In the genomic region with DNA sequence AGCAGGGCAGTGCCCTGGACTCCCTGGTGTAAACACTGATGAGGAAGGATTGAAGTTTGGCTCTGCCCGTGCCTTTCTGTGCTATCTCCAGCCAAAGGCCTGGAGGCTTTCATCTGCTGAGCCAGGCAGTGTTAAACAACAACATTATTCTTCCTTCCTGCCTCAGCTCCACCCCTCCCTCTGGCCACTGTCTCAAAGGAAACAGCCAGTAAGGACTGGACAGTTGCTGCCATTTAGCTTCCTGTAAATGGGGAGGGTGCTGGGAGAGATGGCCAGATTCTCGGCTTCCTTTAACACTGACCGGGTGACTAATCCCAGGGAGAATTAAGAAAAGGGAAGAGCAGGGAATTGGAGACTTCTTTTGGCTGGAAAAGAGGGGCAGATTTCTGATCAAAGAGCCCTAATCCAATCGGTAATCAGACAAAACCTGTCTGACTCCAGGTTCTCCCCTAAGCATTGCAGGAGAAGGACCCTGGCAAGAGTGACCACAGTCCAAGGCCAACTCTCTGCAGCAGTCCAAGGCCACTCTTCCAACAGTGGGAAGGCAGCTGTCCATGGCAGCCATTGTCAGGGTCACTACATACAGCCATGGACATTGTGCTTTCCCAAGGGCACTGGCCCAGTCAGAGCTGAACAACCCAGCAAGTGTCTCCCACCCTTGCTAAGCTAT, we compare ENCODE assay signal across 1 cellular context.
A peak's percentile ranks its signal among the peaks of the same experiment; 100 is the strongest.
TF ChIP-seq lines count a peak whose summit lies in the region.

No MANE protein-coding gene starts in this region.

TF ChIP-seq in HepG2, 621 proteins besides CTCF, POLR2A, EP300 and RAD21 (continued from another document and continues in another):
- TF ChIP-seq BCL6 (CRISPR knock-in tag; IDR thresholded peaks at IDR 0.05) (no peak; the same call in 1 of the 2 replicates), ZSCAN25 (CRISPR knock-in tag; IDR thresholded peaks at IDR 0.05) (peak; percentile 63; the same call in 1 of the 2 replicates), PAXIP1 (CRISPR knock-in tag; conservative IDR thresholded peaks at IDR 0.05) (peak; percentile 77), ZNF644 (CRISPR knock-in tag; IDR thresholded peaks at IDR 0.05; ENCODE audit: low read depth) (peak; percentile 100), ZNF326 (CRISPR knock-in tag; IDR thresholded peaks at IDR 0.05; ENCODE audit: borderline replicate concordance) (no peak), SNAI1 (CRISPR knock-in tag; IDR thresholded peaks at IDR 0.05; ENCODE audit: borderline replicate concordance) (no peak), TFAP4 (IDR thresholded peaks at IDR 0.05; ENCODE audit: borderline replicate concordance, low read depth) (peak; percentile 30; the same call in 1 of the 2 replicates), ZNF780A (CRISPR knock-in tag; IDR thresholded peaks at IDR 0.05) (no peak), ZBTB44 (CRISPR knock-in tag; IDR thresholded peaks at IDR 0.05) (no peak), CBX2 (IDR thresholded peaks at IDR 0.05; ENCODE audit: low read depth, low read length) (no peak), CBX2 (CRISPR knock-in tag; IDR thresholded peaks at IDR 0.05; ENCODE audit: low read depth) (no peak), ZBTB7A (CRISPR knock-in tag; IDR thresholded peaks at IDR 0.05) (no peak), ZNF501 (CRISPR knock-in tag; IDR thresholded peaks at IDR 0.05) (0 out of 2 replicates have a peak, but pooled peaks have one; percentile 18), KDM1A (CRISPR knock-in tag; IDR thresholded peaks at IDR 0.05) (0 out of 2 replicates have a peak, but pooled peaks have one; percentile 26), ZNF24 (IDR thresholded peaks at IDR 0.05) (no peak), HDAC1 (CRISPR knock-in tag; IDR thresholded peaks at IDR 0.05) (peak; percentile 67), CREB3 (CRISPR knock-in tag; IDR thresholded peaks at IDR 0.05) (no peak), USF2 (IDR thresholded peaks at IDR 0.05; ENCODE audit: low read depth, low read length) (no peak), USF2 (CRISPR knock-in tag; IDR thresholded peaks at IDR 0.05; ENCODE audit: borderline replicate concordance) (no peak), ZFP62 (CRISPR knock-in tag; IDR thresholded peaks at IDR 0.05) (no peak), HIC2 (CRISPR knock-in tag; IDR thresholded peaks at IDR 0.05; ENCODE audit: low read depth) (peak; percentile 46; the same call in 1 of the 2 replicates), FOXA3 (CRISPR knock-in tag; IDR thresholded peaks at IDR 0.05) (peak; percentile 40; the same call in 1 of the 2 replicates), ZNF33B (CRISPR knock-in tag; IDR thresholded peaks at IDR 0.05) (no peak), PAWR (CRISPR knock-in tag; IDR thresholded peaks at IDR 0.05; ENCODE audit: borderline replicate concordance) (no peak), ZNF749 (CRISPR knock-in tag; IDR thresholded peaks at IDR 0.05; ENCODE audit: borderline replicate concordance) (no peak)
- TF ChIP-seq, protein P1, sequence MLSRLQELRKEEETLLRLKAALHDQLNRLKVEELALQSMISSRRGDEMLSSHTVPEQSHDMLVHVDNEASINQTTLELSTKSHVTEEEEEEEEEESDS (CRISPR knock-in tag; IDR thresholded peaks at IDR 0.05; ENCODE audit: borderline replicate concordance), result no peak
- TF ChIP-seq, protein P2, sequence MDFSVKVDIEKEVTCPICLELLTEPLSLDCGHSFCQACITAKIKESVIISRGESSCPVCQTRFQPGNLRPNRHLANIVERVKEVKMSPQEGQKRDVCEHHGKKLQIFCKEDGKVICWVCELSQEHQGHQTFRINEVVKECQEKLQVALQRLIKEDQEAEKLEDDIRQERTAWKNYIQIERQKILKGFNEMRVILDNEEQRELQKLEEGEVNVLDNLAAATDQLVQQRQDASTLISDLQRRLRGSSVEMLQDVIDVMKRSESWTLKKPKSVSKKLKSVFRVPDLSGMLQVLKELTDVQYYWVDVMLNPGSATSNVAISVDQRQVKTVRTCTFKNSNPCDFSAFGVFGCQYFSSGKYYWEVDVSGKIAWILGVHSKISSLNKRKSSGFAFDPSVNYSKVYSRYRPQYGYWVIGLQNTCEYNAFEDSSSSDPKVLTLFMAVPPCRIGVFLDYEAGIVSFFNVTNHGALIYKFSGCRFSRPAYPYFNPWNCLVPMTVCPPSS (IDR thresholded peaks at IDR 0.05), result no peak
- TF ChIP-seq, protein P3, sequence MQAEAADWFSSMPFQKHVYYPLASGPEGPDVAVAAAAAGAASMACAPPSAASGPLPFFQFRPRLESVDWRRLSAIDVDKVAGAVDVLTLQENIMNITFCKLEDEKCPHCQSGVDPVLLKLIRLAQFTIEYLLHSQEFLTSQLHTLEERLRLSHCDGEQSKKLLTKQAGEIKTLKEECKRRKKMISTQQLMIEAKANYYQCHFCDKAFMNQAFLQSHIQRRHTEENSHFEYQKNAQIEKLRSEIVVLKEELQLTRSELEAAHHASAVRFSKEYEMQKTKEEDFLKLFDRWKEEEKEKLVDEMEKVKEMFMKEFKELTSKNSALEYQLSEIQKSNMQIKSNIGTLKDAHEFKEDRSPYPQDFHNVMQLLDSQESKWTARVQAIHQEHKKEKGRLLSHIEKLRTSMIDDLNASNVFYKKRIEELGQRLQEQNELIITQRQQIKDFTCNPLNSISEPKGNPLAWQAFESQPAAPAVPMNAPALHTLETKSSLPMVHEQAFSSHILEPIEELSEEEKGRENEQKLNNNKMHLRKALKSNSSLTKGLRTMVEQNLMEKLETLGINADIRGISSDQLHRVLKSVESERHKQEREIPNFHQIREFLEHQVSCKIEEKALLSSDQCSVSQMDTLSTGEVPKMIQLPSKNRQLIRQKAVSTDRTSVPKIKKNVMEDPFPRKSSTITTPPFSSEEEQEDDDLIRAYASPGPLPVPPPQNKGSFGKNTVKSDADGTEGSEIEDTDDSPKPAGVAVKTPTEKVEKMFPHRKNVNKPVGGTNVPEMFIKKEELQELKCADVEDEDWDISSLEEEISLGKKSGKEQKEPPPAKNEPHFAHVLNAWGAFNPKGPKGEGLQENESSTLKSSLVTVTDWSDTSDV (CRISPR knock-in tag; IDR thresholded peaks at IDR 0.05), result no peak
- TF ChIP-seq, protein P4, sequence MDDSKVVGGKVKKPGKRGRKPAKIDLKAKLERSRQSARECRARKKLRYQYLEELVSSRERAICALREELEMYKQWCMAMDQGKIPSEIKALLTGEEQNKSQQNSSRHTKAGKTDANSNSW (CRISPR knock-in tag; IDR thresholded peaks at IDR 0.05; ENCODE audit: borderline replicate concordance), result 0 out of 2 replicates have a peak, but pooled peaks have one; percentile 20
- TF ChIP-seq, protein P5, sequence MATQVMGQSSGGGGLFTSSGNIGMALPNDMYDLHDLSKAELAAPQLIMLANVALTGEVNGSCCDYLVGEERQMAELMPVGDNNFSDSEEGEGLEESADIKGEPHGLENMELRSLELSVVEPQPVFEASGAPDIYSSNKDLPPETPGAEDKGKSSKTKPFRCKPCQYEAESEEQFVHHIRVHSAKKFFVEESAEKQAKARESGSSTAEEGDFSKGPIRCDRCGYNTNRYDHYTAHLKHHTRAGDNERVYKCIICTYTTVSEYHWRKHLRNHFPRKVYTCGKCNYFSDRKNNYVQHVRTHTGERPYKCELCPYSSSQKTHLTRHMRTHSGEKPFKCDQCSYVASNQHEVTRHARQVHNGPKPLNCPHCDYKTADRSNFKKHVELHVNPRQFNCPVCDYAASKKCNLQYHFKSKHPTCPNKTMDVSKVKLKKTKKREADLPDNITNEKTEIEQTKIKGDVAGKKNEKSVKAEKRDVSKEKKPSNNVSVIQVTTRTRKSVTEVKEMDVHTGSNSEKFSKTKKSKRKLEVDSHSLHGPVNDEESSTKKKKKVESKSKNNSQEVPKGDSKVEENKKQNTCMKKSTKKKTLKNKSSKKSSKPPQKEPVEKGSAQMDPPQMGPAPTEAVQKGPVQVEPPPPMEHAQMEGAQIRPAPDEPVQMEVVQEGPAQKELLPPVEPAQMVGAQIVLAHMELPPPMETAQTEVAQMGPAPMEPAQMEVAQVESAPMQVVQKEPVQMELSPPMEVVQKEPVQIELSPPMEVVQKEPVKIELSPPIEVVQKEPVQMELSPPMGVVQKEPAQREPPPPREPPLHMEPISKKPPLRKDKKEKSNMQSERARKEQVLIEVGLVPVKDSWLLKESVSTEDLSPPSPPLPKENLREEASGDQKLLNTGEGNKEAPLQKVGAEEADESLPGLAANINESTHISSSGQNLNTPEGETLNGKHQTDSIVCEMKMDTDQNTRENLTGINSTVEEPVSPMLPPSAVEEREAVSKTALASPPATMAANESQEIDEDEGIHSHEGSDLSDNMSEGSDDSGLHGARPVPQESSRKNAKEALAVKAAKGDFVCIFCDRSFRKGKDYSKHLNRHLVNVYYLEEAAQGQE (IDR thresholded peaks at IDR 0.05; ENCODE audit: borderline replicate concordance in 1 of 2, low read depth in 1 of 2, low read length in 2 of 2), result 0 out of 4 replicates have a peak, but pooled peaks of 1 of the 2 experiments have one; percentile 7
